Comparison of ENCODE assay signal across 10 cellular contexts in genomic region chr13:30689752-30690151, GRCh38. TPM values are rescaled to one million over a fixed set of nuclear protein-coding genes. Genes with fewer than 3 reads are reported as not detected.
DNase-seq lines count a peak whose midpoint lies in the region; ATAC-seq and TF ChIP-seq lines count a peak whose summit lies in the region.
"Had no signal": no experiment of that assay in that cellular context is flagged by ENCODE, and none has a peak within 500 bp of the region (broad histone marks: within the 10 kb centered on the region; RNA-seq: fewer than 3 reads in every experiment).

No MANE protein-coding gene starts in this region.

- TF ChIP-seq EP300 in transverse colon (IDR thresholded peaks at IDR 0.05; ENCODE audit: low read depth) = no peak

- intact Hi-C loops in left lung (cut with DNase I) (no loop called here), transverse colon (cut with DNase I; ENCODE audit: low total_unique reads) (loop anchor here (10.0 kb wide), 1 partner anchor 75 kb away; the partner anchor contains the start of gene USPL1)

- H3K36me3 ChIP-seq in left lung (no peaks in the 10 kb centered on the region), transverse colon (no peaks in the 10 kb centered on the region)

- H3K27ac ChIP-seq in left lung (peak overlapping the region; percentile 75 to 88), transverse colon (peak overlapping the region; percentile 71 to 79 (median 74)), foreskin keratinocyte (no peak overlapping the region)

- TF ChIP-seq CTCF in left lung (IDR thresholded peaks at IDR 0.05) (no peak), transverse colon (IDR thresholded peaks at IDR 0.05) (no peak), foreskin keratinocyte (conservative IDR thresholded peaks at IDR 0.05) (no peak)

- H3K27me3 ChIP-seq in left lung (no peaks in the 10 kb centered on the region), transverse colon (no peaks in the 10 kb centered on the region), foreskin keratinocyte (no peaks in the 10 kb centered on the region)

- peaks cover 3 to 24% of the 10 kb centered on the region in 2 donors for H3K4me1 ChIP-seq in left lung
- peaks cover 0 to 22% (median 16%) of the 10 kb centered on the region in 4 donors for H3K4me1 ChIP-seq in transverse colon
- H3K4me1 ChIP-seq in foreskin keratinocyte = no peaks in the 10 kb centered on the region

- peak overlapping the region; percentile 70 for H3K4me3 Mint-ChIP-seq in activated naive CD4-positive, alpha-beta T cell treated with anti-CD3 and anti-CD28 coated beads, Interleukin-2, amount 50 U/mL, for 24 hours
- peak overlapping the region; percentile 51 for H3K4me3 Mint-ChIP-seq in activated naive CD8-positive, alpha-beta T cell treated with anti-CD3 and anti-CD28 coated beads, Interleukin-2, amount 50 U/mL, for 24 hours

- H3K9me3 Mint-ChIP-seq in activated naive CD4-positive, alpha-beta T cell treated with anti-CD3 and anti-CD28 coated beads, Interleukin-2, amount 50 U/mL, for 24 hours = no peaks in the 10 kb centered on the region
- H3K9me3 Mint-ChIP-seq in activated naive CD8-positive, alpha-beta T cell treated with anti-CD3 and anti-CD28 coated beads, Interleukin-2, amount 50 U/mL, for 24 hours = peaks cover 4% of the 10 kb centered on the region
- H3K9me3 Mint-ChIP-seq: central memory CD8-positive, alpha-beta T cell had no signal

- no peak overlapping the region for H3K27ac Mint-ChIP-seq in activated naive CD4-positive, alpha-beta T cell treated with anti-CD3 and anti-CD28 coated beads, Interleukin-2, amount 50 U/mL, for 24 hours
- H3K27ac Mint-ChIP-seq in activated naive CD8-positive, alpha-beta T cell treated with anti-CD3 and anti-CD28 coated beads, Interleukin-2, amount 50 U/mL, for 24 hours = no peak overlapping the region

- no peak for DNase-seq in activated naive CD4-positive, alpha-beta T cell treated with Interleukin-2 at 50 U/mL for 16 hours
- no peak for DNase-seq in activated naive CD8-positive, alpha-beta T cell treated with anti-CD3 and anti-CD28 coated beads, Interleukin-2, amount 50 U/mL, for 24 hours
- DNase-seq in left lung (peak in 1 of 2 donors; percentile 46), transverse colon (no peak), foreskin keratinocyte (no peak), middle frontal gyrus (ENCODE audit: extremely low spot score, low spot score) (no peak)
- DNase-seq: NCI-H510A had no signal

- peaks cover 7% of the 10 kb centered on the region for H3K4me1 Mint-ChIP-seq in activated naive CD4-positive, alpha-beta T cell treated with anti-CD3 and anti-CD28 coated beads, Interleukin-2, amount 50 U/mL, for 24 hours
- peaks cover 9% of the 10 kb centered on the region for H3K4me1 Mint-ChIP-seq in activated naive CD8-positive, alpha-beta T cell treated with anti-CD3 and anti-CD28 coated beads, Interleukin-2, amount 50 U/mL, for 24 hours

- H3K4me3 ChIP-seq in left lung (peak overlapping the region in 1 of 2 donors; percentile 32), transverse colon (peak overlapping the region in 1 of 4 donors; percentile 43)

- 65 to 77% methylated on average over 4 to 14 of the region's 14 CpGs for WGBS in transverse colon (ENCODE audit: low coverage in 1 of 2), 2 donors

- TF ChIP-seq POLR2A in transverse colon (IDR thresholded peaks at IDR 0.05) = no peak

- H3K36me3 Mint-ChIP-seq in activated naive CD4-positive, alpha-beta T cell treated with anti-CD3 and anti-CD28 coated beads, Interleukin-2, amount 50 U/mL, for 24 hours = no peaks in the 10 kb centered on the region
- H3K36me3 Mint-ChIP-seq in activated naive CD8-positive, alpha-beta T cell treated with anti-CD3 and anti-CD28 coated beads, Interleukin-2, amount 50 U/mL, for 24 hours (ENCODE audit: low read depth) = no peaks in the 10 kb centered on the region

- ATAC-seq in activated naive CD8-positive, alpha-beta T cell treated with anti-CD3 and anti-CD28 coated beads, Interleukin-2, amount 50 U/mL, for 24 hours = no peak
- ATAC-seq in left lung (no peak), foreskin keratinocyte (no peak), HG03108 (IDR thresholded peaks at IDR 0.05; ENCODE audit: unreplicated experiment) (no peak)

- H3K9me3 ChIP-seq in left lung (no peaks in the 10 kb centered on the region), transverse colon (no peaks in the 10 kb centered on the region)

- H3K27me3 Mint-ChIP-seq in activated naive CD4-positive, alpha-beta T cell treated with anti-CD3 and anti-CD28 coated beads, Interleukin-2, amount 50 U/mL, for 24 hours = no peaks in the 10 kb centered on the region
- peaks cover 2% of the 10 kb centered on the region for H3K27me3 Mint-ChIP-seq in activated naive CD8-positive, alpha-beta T cell treated with anti-CD3 and anti-CD28 coated beads, Interleukin-2, amount 50 U/mL, for 24 hours

- in situ Hi-C loops in transverse colon (cut with MboI; ENCODE audit: low pct_ligation_motif_present in 1 of 4, low pct_unique_long_range_greater_than_20kb in 1 of 4, low sequenced_read_pairs in 3 of 4) = loop anchor here in 1 of 4 donors (10.0 kb wide), 1 partner anchor 105 kb away; no protein-coding TSS in a partner anchor

RNA-seq across cellular contexts. Expression of gene ALOX5AP, which starts 45.6 kb away (rescaled TPM):
- total RNA-seq in left lung (100 to 1,000 TPM in 1 of 2 donors, 10 to 100 TPM in 1; 76.3 to 201 TPM), transverse colon (10 to 100 TPM in 3 of 4 donors, 1 to 10 TPM in 1; 1.2 to 18.7 (median 14.1) TPM), foreskin keratinocyte (0.35 and 0.41 TPM in 2 replicates)
- 0.20 and 0.66 TPM in 2 replicates for polyA plus RNA-seq in foreskin keratinocyte
